2 cellular contexts compared by ENCODE assay signal in the genomic region with DNA sequence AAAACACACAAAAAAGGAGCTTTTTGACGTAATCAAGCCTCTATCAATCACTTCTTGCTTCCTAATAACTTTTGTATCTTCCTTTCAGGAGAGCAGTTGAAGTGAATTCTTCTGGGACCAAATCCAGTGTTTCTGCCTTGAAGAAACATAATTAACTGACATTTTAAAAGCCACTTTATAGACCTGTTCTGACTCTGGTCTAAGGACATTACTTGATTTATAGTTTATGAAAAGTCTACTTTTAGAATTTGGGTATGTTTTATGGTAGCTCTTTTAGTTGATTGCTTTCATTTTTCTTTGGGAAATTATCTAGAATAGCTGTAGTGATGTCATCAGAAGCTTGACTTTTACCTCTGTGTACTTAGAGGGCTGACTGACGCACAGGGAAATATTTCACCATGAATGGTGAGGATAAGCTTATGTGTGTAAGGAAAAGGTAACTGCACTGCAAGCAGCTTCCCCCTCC.
TF ChIP-seq lines count a peak whose summit lies in the region.

No MANE protein-coding gene starts in this region.

TF ChIP-seq in SK-N-SH treated with all-trans-retinoic acid at 6 μM for 48 hours, 23 proteins besides CTCF, POLR2A, EP300 and RAD21 (continued from another document):
- TF ChIP-seq, protein P1, sequence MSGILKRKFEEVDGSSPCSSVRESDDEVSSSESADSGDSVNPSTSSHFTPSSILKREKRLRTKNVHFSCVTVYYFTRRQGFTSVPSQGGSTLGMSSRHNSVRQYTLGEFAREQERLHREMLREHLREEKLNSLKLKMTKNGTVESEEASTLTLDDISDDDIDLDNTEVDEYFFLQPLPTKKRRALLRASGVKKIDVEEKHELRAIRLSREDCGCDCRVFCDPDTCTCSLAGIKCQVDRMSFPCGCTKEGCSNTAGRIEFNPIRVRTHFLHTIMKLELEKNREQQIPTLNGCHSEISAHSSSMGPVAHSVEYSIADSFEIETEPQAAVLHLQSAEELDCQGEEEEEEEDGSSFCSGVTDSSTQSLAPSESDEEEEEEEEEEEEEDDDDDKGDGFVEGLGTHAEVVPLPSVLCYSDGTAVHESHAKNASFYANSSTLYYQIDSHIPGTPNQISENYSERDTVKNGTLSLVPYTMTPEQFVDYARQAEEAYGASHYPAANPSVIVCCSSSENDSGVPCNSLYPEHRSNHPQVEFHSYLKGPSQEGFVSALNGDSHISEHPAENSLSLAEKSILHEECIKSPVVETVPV (CRISPR knock-in tag; IDR thresholded peaks at IDR 0.05) = 0 out of 2 replicates have a peak, but pooled peaks have one; percentile 34
- TF ChIP-seq ZNF70 (CRISPR knock-in tag; IDR thresholded peaks at IDR 0.05) (no peak), OSR1 (CRISPR knock-in tag; IDR thresholded peaks at IDR 0.05) (no peak), TCF4 (CRISPR knock-in tag; IDR thresholded peaks at IDR 0.05; ENCODE audit: borderline replicate concordance) (no peak), ISL1 (CRISPR knock-in tag; IDR thresholded peaks at IDR 0.05) (peak; percentile 97), ARNTL (CRISPR knock-in tag; IDR thresholded peaks at IDR 0.05; ENCODE audit: borderline replicate concordance, low read depth) (no peak), CSDC2 (CRISPR knock-in tag; IDR thresholded peaks at IDR 0.05) (no peak), ZNF565 (CRISPR knock-in tag; conservative IDR thresholded peaks at IDR 0.05; ENCODE audit: low read depth) (no peak), ZFP30 (CRISPR knock-in tag; IDR thresholded peaks at IDR 0.05) (no peak), SNAI2 (CRISPR knock-in tag; IDR thresholded peaks at IDR 0.05) (no peak), GLIS3 (CRISPR knock-in tag; IDR thresholded peaks at IDR 0.05) (no peak), TOX (CRISPR knock-in tag; IDR thresholded peaks at IDR 0.05; ENCODE audit: borderline replicate concordance) (no peak), ZFP3 (CRISPR knock-in tag; IDR thresholded peaks at IDR 0.05) (no peak)
- TF ChIP-seq, protein P2, sequence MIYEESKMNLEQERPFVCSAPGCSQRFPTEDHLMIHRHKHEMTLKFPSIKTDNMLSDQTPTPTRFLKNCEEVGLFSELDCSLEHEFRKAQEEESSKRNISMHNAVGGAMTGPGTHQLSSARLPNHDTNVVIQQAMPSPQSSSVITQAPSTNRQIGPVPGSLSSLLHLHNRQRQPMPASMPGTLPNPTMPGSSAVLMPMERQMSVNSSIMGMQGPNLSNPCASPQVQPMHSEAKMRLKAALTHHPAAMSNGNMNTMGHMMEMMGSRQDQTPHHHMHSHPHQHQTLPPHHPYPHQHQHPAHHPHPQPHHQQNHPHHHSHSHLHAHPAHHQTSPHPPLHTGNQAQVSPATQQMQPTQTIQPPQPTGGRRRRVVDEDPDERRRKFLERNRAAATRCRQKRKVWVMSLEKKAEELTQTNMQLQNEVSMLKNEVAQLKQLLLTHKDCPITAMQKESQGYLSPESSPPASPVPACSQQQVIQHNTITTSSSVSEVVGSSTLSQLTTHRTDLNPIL (CRISPR knock-in tag; IDR thresholded peaks at IDR 0.05; ENCODE audit: low read depth) = 0 out of 2 replicates have a peak, but pooled peaks have one; percentile 27
- TF ChIP-seq, protein P3, sequence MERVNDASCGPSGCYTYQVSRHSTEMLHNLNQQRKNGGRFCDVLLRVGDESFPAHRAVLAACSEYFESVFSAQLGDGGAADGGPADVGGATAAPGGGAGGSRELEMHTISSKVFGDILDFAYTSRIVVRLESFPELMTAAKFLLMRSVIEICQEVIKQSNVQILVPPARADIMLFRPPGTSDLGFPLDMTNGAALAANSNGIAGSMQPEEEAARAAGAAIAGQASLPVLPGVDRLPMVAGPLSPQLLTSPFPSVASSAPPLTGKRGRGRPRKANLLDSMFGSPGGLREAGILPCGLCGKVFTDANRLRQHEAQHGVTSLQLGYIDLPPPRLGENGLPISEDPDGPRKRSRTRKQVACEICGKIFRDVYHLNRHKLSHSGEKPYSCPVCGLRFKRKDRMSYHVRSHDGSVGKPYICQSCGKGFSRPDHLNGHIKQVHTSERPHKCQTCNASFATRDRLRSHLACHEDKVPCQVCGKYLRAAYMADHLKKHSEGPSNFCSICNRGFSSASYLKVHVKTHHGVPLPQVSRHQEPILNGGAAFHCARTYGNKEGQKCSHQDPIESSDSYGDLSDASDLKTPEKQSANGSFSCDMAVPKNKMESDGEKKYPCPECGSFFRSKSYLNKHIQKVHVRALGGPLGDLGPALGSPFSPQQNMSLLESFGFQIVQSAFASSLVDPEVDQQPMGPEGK (CRISPR knock-in tag; IDR thresholded peaks at IDR 0.05; ENCODE audit: borderline replicate concordance) = no peak
- TF ChIP-seq, protein P4, sequence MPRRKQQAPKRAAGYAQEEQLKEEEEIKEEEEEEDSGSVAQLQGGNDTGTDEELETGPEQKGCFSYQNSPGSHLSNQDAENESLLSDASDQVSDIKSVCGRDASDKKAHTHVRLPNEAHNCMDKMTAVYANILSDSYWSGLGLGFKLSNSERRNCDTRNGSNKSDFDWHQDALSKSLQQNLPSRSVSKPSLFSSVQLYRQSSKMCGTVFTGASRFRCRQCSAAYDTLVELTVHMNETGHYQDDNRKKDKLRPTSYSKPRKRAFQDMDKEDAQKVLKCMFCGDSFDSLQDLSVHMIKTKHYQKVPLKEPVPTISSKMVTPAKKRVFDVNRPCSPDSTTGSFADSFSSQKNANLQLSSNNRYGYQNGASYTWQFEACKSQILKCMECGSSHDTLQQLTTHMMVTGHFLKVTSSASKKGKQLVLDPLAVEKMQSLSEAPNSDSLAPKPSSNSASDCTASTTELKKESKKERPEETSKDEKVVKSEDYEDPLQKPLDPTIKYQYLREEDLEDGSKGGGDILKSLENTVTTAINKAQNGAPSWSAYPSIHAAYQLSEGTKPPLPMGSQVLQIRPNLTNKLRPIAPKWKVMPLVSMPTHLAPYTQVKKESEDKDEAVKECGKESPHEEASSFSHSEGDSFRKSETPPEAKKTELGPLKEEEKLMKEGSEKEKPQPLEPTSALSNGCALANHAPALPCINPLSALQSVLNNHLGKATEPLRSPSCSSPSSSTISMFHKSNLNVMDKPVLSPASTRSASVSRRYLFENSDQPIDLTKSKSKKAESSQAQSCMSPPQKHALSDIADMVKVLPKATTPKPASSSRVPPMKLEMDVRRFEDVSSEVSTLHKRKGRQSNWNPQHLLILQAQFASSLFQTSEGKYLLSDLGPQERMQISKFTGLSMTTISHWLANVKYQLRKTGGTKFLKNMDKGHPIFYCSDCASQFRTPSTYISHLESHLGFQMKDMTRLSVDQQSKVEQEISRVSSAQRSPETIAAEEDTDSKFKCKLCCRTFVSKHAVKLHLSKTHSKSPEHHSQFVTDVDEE (CRISPR knock-in tag; IDR thresholded peaks at IDR 0.05) = peak; percentile 27; the same call in 1 of the 2 replicates

TF ChIP-seq in SK-N-SH, 30 proteins besides CTCF, POLR2A, EP300 and RAD21:
- TF ChIP-seq, protein P5, sequence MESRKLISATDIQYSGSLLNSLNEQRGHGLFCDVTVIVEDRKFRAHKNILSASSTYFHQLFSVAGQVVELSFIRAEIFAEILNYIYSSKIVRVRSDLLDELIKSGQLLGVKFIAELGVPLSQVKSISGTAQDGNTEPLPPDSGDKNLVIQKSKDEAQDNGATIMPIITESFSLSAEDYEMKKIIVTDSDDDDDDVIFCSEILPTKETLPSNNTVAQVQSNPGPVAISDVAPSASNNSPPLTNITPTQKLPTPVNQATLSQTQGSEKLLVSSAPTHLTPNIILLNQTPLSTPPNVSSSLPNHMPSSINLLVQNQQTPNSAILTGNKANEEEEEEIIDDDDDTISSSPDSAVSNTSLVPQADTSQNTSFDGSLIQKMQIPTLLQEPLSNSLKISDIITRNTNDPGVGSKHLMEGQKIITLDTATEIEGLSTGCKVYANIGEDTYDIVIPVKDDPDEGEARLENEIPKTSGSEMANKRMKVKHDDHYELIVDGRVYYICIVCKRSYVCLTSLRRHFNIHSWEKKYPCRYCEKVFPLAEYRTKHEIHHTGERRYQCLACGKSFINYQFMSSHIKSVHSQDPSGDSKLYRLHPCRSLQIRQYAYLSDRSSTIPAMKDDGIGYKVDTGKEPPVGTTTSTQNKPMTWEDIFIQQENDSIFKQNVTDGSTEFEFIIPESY (IDR thresholded peaks at IDR 0.05; ENCODE audit: borderline replicate concordance, low read depth) = no peak
- TF ChIP-seq RCOR1 (IDR thresholded peaks at IDR 0.05; ENCODE audit: low read length) (no peak), GATA2 (CRISPR knock-in tag; IDR thresholded peaks at IDR 0.05) (no peak), MEF2A (IDR thresholded peaks at IDR 0.05; ENCODE audit: borderline replicate concordance, low read depth) (no peak), SIN3A (IDR thresholded peaks at IDR 0.05; ENCODE audit: borderline replicate concordance, low read depth, low read length) (no peak), EZH2phosphoT487 (IDR thresholded peaks at IDR 0.05; ENCODE audit: borderline replicate concordance, low read depth) (no peak), FOXJ3 (CRISPR knock-in tag; IDR thresholded peaks at IDR 0.05) (no peak), NRF1 (IDR thresholded peaks at IDR 0.05; ENCODE audit: low read depth, low read length) (no peak), FOXM1 (IDR thresholded peaks at IDR 0.05; ENCODE audit: low read depth) (no peak)
- TF ChIP-seq, protein P6, sequence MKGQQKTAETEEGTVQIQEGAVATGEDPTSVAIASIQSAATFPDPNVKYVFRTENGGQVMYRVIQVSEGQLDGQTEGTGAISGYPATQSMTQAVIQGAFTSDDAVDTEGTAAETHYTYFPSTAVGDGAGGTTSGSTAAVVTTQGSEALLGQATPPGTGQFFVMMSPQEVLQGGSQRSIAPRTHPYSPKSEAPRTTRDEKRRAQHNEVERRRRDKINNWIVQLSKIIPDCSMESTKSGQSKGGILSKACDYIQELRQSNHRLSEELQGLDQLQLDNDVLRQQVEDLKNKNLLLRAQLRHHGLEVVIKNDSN (IDR thresholded peaks at IDR 0.05; ENCODE audit: borderline replicate concordance, low read depth) = no peak
- TF ChIP-seq, protein P7, sequence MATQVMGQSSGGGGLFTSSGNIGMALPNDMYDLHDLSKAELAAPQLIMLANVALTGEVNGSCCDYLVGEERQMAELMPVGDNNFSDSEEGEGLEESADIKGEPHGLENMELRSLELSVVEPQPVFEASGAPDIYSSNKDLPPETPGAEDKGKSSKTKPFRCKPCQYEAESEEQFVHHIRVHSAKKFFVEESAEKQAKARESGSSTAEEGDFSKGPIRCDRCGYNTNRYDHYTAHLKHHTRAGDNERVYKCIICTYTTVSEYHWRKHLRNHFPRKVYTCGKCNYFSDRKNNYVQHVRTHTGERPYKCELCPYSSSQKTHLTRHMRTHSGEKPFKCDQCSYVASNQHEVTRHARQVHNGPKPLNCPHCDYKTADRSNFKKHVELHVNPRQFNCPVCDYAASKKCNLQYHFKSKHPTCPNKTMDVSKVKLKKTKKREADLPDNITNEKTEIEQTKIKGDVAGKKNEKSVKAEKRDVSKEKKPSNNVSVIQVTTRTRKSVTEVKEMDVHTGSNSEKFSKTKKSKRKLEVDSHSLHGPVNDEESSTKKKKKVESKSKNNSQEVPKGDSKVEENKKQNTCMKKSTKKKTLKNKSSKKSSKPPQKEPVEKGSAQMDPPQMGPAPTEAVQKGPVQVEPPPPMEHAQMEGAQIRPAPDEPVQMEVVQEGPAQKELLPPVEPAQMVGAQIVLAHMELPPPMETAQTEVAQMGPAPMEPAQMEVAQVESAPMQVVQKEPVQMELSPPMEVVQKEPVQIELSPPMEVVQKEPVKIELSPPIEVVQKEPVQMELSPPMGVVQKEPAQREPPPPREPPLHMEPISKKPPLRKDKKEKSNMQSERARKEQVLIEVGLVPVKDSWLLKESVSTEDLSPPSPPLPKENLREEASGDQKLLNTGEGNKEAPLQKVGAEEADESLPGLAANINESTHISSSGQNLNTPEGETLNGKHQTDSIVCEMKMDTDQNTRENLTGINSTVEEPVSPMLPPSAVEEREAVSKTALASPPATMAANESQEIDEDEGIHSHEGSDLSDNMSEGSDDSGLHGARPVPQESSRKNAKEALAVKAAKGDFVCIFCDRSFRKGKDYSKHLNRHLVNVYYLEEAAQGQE (IDR thresholded peaks at IDR 0.05; ENCODE audit: low read depth, low read length) = no peak
